Comparison of ENCODE assay signal across 1 cellular context in the genomic region with DNA sequence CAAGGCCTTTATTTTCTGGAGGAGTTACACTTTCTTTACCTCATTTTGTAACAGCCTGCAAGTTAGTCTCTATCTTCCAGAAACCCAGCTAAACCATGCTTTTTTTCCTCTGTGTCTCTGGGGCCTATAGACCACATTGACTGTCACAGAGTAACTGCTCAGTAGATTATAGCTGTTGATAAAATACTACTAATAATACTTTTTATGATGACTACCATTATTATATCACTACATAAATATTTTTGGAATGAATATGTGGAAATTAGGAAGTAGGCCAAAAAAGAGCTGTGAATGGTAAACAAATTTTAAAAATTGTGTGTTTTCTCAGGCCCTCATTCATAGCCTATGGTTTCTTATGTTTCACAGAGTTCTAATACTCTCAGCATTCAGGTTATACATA.
TF ChIP-seq lines count a peak whose summit lies in the region.

No MANE protein-coding gene starts in this region.

TF ChIP-seq in HCT116, 20 proteins besides CTCF, POLR2A, EP300 and RAD21 (continued from another document):
- TF ChIP-seq YY1 (IDR thresholded peaks at IDR 0.05; ENCODE audit: extremely low read depth, insufficient replicate concordance, low read depth, low read length) (no peak), EGR1 (IDR thresholded peaks at IDR 0.05; ENCODE audit: low read depth) (no peak), CEBPB (IDR thresholded peaks at IDR 0.05; ENCODE audit: low read depth) (no peak), ELF1 (IDR thresholded peaks at IDR 0.05; ENCODE audit: borderline replicate concordance, low read depth) (no peak), SRF (IDR thresholded peaks at IDR 0.05; ENCODE audit: low read depth) (no peak), SIN3A (IDR thresholded peaks at IDR 0.05; ENCODE audit: low read depth) (no peak), CBX3 (IDR thresholded peaks at IDR 0.05; ENCODE audit: low read depth) (no peak), ZFX (IDR thresholded peaks at IDR 0.05) (no peak), TCF7L2 (IDR thresholded peaks at IDR 0.05; ENCODE audit: borderline replicate concordance, extremely low read depth, insufficient read depth, insufficient read length) (no peak), ZNF274 (IDR thresholded peaks at IDR 0.05; ENCODE audit: low read depth, low read length) (no peak)
- TF ChIP-seq, protein P1, sequence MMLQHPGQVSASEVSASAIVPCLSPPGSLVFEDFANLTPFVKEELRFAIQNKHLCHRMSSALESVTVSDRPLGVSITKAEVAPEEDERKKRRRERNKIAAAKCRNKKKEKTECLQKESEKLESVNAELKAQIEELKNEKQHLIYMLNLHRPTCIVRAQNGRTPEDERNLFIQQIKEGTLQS (IDR thresholded peaks at IDR 0.05), result no peak
